Comparison of ENCODE assay signal across 9 cellular contexts in genomic region chr6:139940741-139941712, GRCh38.
DNase-seq lines count a peak whose midpoint lies in the region; ATAC-seq and TF ChIP-seq lines count a peak whose summit lies in the region.
"Had no signal": no experiment of that assay in that cellular context is flagged by ENCODE, and none has a peak within 500 bp of the region (broad histone marks: within the 10 kb centered on the region; RNA-seq: fewer than 3 reads in every experiment).

No MANE protein-coding gene starts in this region.

- ATAC-seq in HG03378 (IDR thresholded peaks at IDR 0.05; ENCODE audit: unreplicated experiment): peak; percentile 98

- H3K27me3 ChIP-seq in breast epithelium (no peaks in the 10 kb centered on the region), ovary (no peaks in the 10 kb centered on the region)
- no peaks in the 10 kb centered on the region for H3K27me3 ChIP-seq in CD8-positive, alpha-beta memory T cell (ENCODE audit: insufficient read depth, low read length, poor library complexity, severe bottlenecking)

- no peak overlapping the region for H3K4me3 Mint-ChIP-seq in MCF 10A (ENCODE audit: unreplicated experiment)
- H3K4me3 Mint-ChIP-seq in CD8-positive, alpha-beta memory T cell: no peak overlapping the region

- H3K9me3 Mint-ChIP-seq in MCF 10A (ENCODE audit: unreplicated experiment): no peaks in the 10 kb centered on the region
- no peaks in the 10 kb centered on the region for H3K9me3 Mint-ChIP-seq in CD8-positive, alpha-beta memory T cell

- no peak for TF ChIP-seq EP300 in ovary (IDR thresholded peaks at IDR 0.05)

- H3K27ac ChIP-seq in breast epithelium: no peak overlapping the region
- H3K27ac ChIP-seq in ovary: no peak overlapping the region
- no peak overlapping the region for H3K27ac ChIP-seq in CD8-positive, alpha-beta memory T cell (ENCODE audit: low read depth, low read length)
- H3K27ac ChIP-seq: 22Rv1 had no signal

- CTCF ChIA-PET in MCF 10A (lab: Yijun Ruan, JAX): no interaction called here
- CTCF ChIA-PET in CD8-positive, alpha-beta memory T cell (lab: Charles Lee): interaction anchor here (0.7 to 0.9 kb wide), 2 partner anchors 571 to 722 kb away, joined by 3 read pairs; no protein-coding TSS in a partner anchor

- no peaks in the 10 kb centered on the region for H3K36me3 Mint-ChIP-seq in MCF 10A (ENCODE audit: insufficient read depth, unreplicated experiment)
- H3K36me3 Mint-ChIP-seq in CD8-positive, alpha-beta memory T cell: no peaks in the 10 kb centered on the region

- TF ChIP-seq POLR2A in breast epithelium (IDR thresholded peaks at IDR 0.05): no peak
- no peak for TF ChIP-seq POLR2A in ovary (IDR thresholded peaks at IDR 0.05)

- H3K9me3 ChIP-seq in breast epithelium: no peaks in the 10 kb centered on the region
- no peaks in the 10 kb centered on the region for H3K9me3 ChIP-seq in ovary
- no peaks in the 10 kb centered on the region for H3K9me3 ChIP-seq in CD8-positive, alpha-beta memory T cell (ENCODE audit: low read length)

- TF ChIP-seq CTCF in MCF 10A (IDR thresholded peaks at IDR 0.05; ENCODE audit: unreplicated experiment) (no peak), breast epithelium (IDR thresholded peaks at IDR 0.05) (no peak), astrocyte of the spinal cord (IDR thresholded peaks at IDR 0.05; ENCODE audit: low read depth, low read length) (no peak), ovary (IDR thresholded peaks at IDR 0.05) (no peak)

- in situ Hi-C loops in astrocyte of the spinal cord (cut with HindIII; ENCODE audit: low sequenced_read_pairs): no loop called here

- 50 to 65% (median 62%) methylated on average over 8 of the region's 8 CpGs for WGBS in ovary, 3 donors

- H3K4me3 ChIP-seq in breast epithelium: no peak overlapping the region
- no peak overlapping the region for H3K4me3 ChIP-seq in astrocyte of the spinal cord (ENCODE audit: low read depth, low read length)
- no peak overlapping the region for H3K4me3 ChIP-seq in ovary
- no peak overlapping the region for H3K4me3 ChIP-seq in CD8-positive, alpha-beta memory T cell (ENCODE audit: low read length)

- H3K27ac Mint-ChIP-seq in MCF 10A (ENCODE audit: low read depth, unreplicated experiment): peak overlapping the region; percentile 42
- H3K27ac Mint-ChIP-seq in CD8-positive, alpha-beta memory T cell: no peak overlapping the region

- peaks cover 21% of the 10 kb centered on the region for H3K4me1 Mint-ChIP-seq in MCF 10A (ENCODE audit: insufficient read depth, unreplicated experiment)
- H3K4me1 Mint-ChIP-seq in CD8-positive, alpha-beta memory T cell: no peaks in the 10 kb centered on the region

- BruUV-seq in MCF 10A (replicated peaks; lab: Mats Ljungman, UMichigan): no TSS peak

- DNase-seq in MCF 10A (ENCODE audit: unreplicated experiment) (no peak), breast epithelium (ENCODE audit: low spot score in 2 of 2) (no peak), astrocyte of the spinal cord (ENCODE audit: low read depth, low spot score) (peak; percentile 21), stromal cell of bone marrow (ENCODE audit: low read depth) (peak; percentile 37), ovary (no peak), cerebellar cortex (ENCODE audit: low spot score) (no peak)
- no peak for DNase-seq in CD8-positive, alpha-beta memory T cell

- no peaks in the 10 kb centered on the region for H3K27me3 Mint-ChIP-seq in MCF 10A (ENCODE audit: insufficient read depth, unreplicated experiment)
- peaks cover 2 to 26% of the 10 kb centered on the region in 2 donors for H3K27me3 Mint-ChIP-seq in CD8-positive, alpha-beta memory T cell

- intact Hi-C loops in MCF 10A (cut with micrococcal nuclease): no loop called here
- intact Hi-C loops in breast epithelium (cut with DNase I; ENCODE audit: low total_unique reads): no loop called here
- intact Hi-C loops in ovary (cut with DNase I): loop anchor here in 1 of 4 donors (10.0 kb wide), 1 partner anchor 386 kb away; no protein-coding TSS in a partner anchor

- H3K36me3 ChIP-seq in breast epithelium (no peaks in the 10 kb centered on the region), ovary (no peaks in the 10 kb centered on the region)
- no peaks in the 10 kb centered on the region for H3K36me3 ChIP-seq in CD8-positive, alpha-beta memory T cell (ENCODE audit: insufficient read depth, low read length)

- no peaks in the 10 kb centered on the region for H3K4me1 ChIP-seq in breast epithelium
- H3K4me1 ChIP-seq in ovary (ENCODE audit: insufficient read depth): peaks cover 5% of the 10 kb centered on the region
- H3K4me1 ChIP-seq in CD8-positive, alpha-beta memory T cell (ENCODE audit: insufficient read depth, low read length): no peaks in the 10 kb centered on the region

- POLR2A ChIA-PET in MCF 10A (lab: Yijun Ruan, JAX): no interaction called here
- POLR2A ChIA-PET in CD8-positive, alpha-beta memory T cell (lab: Charles Lee): no interaction called here

Comparison
In these comparisons a context has a peak if more than half of its experiments do, and no peak if none do; other contexts are left out.
1. DNase-seq: peak in astrocyte of the spinal cord (single experiment) and stromal cell of bone marrow (single experiment); none in MCF 10A (single experiment), breast epithelium (0 of 2), ovary (0 of 5), CD8-positive, alpha-beta memory T cell (0 of 5) and cerebellar cortex (single experiment).